1 cellular context compared by ENCODE assay signal in the genomic region with DNA sequence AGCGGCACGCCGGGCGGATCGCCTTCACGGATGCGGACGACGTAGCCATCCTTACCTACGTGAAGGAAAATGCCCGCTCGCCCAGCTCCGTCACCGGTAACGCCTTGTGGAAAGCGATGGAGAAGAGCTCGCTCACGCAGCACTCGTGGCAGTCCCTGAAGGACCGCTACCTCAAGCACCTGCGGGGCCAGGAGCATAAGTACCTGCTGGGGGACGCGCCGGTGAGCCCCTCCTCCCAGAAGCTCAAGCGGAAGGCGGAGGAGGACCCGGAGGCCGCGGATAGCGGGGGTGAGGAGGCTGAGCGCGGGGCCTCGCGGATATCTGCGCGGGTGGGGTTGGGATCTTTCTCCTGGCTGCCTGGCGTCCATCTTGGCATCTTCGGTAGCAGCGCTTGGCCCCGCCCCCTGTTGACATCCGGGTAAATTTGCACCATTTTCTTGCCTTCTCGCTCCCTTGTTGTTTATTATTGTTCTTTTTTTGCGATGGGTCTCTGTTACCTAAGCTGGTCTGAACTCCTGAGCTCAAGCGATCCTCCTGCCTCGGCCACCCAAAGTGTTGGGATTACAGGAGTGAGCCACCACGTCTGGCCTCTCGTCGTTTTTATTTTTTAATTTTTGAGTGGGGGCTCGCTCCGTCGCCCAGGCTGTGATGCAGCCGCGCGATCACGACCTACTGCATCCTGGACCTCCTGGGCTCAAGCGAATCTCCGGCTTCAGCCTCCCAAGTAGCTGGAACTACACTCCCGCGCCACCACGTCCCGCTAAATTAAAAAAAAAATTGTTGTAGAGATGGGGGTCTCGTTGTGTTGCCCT.
A peak's percentile ranks its signal among the peaks of the same experiment; 100 is the strongest.
TF ChIP-seq lines count a peak whose summit lies in the region.

No MANE protein-coding gene starts in this region.

TF ChIP-seq in HepG2, 621 proteins besides CTCF, POLR2A, EP300 and RAD21 (continued from another document and continues in another):
- no peak for TF ChIP-seq HES4 (CRISPR knock-in tag; IDR thresholded peaks at IDR 0.05; ENCODE audit: borderline replicate concordance)
- TF ChIP-seq AGO2 (optimal IDR thresholded peaks at IDR 0.05; ENCODE audit: low read depth, low read length), result peak; percentile 48
- TF ChIP-seq, protein P1, sequence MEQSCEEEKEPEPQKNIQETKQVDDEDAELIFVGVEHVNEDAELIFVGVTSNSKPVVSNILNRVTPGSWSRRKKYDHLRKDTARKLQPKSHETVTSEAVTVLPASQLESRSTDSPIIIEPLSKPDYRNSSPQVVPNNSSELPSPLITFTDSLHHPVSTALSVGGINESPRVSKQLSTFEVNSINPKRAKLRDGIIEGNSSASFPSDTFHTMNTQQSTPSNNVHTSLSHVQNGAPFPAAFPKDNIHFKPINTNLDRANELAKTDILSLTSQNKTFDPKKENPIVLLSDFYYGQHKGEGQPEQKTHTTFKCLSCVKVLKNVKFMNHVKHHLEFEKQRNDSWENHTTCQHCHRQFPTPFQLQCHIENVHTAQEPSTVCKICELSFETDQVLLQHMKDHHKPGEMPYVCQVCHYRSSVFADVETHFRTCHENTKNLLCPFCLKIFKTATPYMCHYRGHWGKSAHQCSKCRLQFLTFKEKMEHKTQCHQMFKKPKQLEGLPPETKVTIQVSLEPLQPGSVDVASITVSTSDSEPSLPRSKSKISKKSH (CRISPR knock-in tag; IDR thresholded peaks at IDR 0.05; ENCODE audit: borderline replicate concordance), result no peak; the same call in 1 of the 2 replicates
- no peak for TF ChIP-seq ZNF670 (CRISPR knock-in tag; IDR thresholded peaks at IDR 0.05; ENCODE audit: borderline replicate concordance)
- TF ChIP-seq ZNF367 (CRISPR knock-in tag; IDR thresholded peaks at IDR 0.05; ENCODE audit: borderline replicate concordance), result no peak; the same call in 1 of the 2 replicates
- TF ChIP-seq, protein P2, sequence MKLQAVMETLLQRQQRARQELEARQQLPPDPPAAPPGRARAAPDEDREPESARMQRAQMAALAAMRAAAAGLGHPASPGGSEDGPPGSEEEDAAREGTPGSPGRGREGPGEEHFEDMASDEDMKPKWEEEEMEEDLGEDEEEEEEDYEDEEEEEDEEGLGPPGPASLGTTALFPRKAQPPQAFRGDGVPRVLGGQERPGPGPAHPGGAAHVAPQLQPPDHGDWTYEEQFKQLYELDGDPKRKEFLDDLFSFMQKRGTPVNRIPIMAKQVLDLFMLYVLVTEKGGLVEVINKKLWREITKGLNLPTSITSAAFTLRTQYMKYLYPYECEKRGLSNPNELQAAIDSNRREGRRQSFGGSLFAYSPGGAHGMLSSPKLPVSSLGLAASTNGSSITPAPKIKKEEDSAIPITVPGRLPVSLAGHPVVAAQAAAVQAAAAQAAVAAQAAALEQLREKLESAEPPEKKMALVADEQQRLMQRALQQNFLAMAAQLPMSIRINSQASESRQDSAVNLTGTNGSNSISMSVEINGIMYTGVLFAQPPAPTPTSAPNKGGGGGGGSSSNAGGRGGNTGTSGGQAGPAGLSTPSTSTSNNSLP (IDR thresholded peaks at IDR 0.05; ENCODE audit: low read depth, low read length), result no peak
- TF ChIP-seq, protein P3, sequence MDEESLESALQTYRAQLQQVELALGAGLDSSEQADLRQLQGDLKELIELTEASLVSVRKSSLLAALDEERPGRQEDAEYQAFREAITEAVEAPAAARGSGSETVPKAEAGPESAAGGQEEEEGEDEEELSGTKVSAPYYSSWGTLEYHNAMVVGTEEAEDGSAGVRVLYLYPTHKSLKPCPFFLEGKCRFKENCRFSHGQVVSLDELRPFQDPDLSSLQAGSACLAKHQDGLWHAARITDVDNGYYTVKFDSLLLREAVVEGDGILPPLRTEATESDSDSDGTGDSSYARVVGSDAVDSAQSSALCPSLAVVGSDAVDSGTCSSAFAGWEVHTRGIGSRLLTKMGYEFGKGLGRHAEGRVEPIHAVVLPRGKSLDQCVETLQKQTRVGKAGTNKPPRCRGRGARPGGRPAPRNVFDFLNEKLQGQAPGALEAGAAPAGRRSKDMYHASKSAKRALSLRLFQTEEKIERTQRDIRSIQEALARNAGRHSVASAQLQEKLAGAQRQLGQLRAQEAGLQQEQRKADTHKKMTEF (CRISPR knock-in tag; IDR thresholded peaks at IDR 0.05), result no peak; the same call in 1 of the 2 replicates
- TF ChIP-seq, protein P4, sequence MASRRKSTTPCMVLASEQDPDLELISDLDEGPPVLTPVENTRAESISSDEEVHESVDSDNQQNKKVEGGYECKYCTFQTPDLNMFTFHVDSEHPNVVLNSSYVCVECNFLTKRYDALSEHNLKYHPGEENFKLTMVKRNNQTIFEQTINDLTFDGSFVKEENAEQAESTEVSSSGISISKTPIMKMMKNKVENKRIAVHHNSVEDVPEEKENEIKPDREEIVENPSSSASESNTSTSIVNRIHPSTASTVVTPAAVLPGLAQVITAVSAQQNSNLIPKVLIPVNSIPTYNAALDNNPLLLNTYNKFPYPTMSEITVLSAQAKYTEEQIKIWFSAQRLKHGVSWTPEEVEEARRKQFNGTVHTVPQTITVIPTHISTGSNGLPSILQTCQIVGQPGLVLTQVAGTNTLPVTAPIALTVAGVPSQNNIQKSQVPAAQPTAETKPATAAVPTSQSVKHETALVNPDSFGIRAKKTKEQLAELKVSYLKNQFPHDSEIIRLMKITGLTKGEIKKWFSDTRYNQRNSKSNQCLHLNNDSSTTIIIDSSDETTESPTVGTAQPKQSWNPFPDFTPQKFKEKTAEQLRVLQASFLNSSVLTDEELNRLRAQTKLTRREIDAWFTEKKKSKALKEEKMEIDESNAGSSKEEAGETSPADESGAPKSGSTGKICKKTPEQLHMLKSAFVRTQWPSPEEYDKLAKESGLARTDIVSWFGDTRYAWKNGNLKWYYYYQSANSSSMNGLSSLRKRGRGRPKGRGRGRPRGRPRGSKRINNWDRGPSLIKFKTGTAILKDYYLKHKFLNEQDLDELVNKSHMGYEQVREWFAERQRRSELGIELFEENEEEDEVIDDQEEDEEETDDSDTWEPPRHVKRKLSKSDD (CRISPR knock-in tag; IDR thresholded peaks at IDR 0.05; ENCODE audit: low read depth), result no peak
- TF ChIP-seq, protein P5, sequence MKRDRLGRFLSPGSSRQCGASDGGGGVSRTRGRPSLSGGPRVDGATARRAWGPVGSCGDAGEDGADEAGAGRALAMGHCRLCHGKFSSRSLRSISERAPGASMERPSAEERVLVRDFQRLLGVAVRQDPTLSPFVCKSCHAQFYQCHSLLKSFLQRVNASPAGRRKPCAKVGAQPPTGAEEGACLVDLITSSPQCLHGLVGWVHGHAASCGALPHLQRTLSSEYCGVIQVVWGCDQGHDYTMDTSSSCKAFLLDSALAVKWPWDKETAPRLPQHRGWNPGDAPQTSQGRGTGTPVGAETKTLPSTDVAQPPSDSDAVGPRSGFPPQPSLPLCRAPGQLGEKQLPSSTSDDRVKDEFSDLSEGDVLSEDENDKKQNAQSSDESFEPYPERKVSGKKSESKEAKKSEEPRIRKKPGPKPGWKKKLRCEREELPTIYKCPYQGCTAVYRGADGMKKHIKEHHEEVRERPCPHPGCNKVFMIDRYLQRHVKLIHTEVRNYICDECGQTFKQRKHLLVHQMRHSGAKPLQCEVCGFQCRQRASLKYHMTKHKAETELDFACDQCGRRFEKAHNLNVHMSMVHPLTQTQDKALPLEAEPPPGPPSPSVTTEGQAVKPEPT (CRISPR knock-in tag; IDR thresholded peaks at IDR 0.05; ENCODE audit: low read depth), result no peak
- TF ChIP-seq NFE2L2 (IDR thresholded peaks at IDR 0.05; ENCODE audit: low read length), result no peak
- TF ChIP-seq ZNF777 (CRISPR knock-in tag; IDR thresholded peaks at IDR 0.05), result no peak
- TF ChIP-seq ZBTB42 (CRISPR knock-in tag; IDR thresholded peaks at IDR 0.05), result no peak
- no peak for TF ChIP-seq SETDB1 (CRISPR knock-in tag; IDR thresholded peaks at IDR 0.05; ENCODE audit: borderline replicate concordance)
- TF ChIP-seq TRIM24 (CRISPR knock-in tag; IDR thresholded peaks at IDR 0.05), result no peak
- TF ChIP-seq, protein P6, sequence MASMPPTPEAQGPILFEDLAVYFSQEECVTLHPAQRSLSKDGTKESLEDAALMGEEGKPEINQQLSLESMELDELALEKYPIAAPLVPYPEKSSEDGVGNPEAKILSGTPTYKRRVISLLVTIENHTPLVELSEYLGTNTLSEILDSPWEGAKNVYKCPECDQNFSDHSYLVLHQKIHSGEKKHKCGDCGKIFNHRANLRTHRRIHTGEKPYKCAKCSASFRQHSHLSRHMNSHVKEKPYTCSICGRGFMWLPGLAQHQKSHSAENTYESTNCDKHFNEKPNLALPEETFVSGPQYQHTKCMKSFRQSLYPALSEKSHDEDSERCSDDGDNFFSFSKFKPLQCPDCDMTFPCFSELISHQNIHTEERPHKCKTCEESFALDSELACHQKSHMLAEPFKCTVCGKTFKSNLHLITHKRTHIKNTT (CRISPR knock-in tag; IDR thresholded peaks at IDR 0.05), result no peak
- TF ChIP-seq SMAD1 (CRISPR knock-in tag; IDR thresholded peaks at IDR 0.05; ENCODE audit: borderline replicate concordance, low read depth), result peak; percentile 75; the same call in 1 of the 2 replicates
- no peak for TF ChIP-seq ZNF614 (CRISPR knock-in tag; IDR thresholded peaks at IDR 0.05; ENCODE audit: borderline replicate concordance)
- TF ChIP-seq, protein P7, sequence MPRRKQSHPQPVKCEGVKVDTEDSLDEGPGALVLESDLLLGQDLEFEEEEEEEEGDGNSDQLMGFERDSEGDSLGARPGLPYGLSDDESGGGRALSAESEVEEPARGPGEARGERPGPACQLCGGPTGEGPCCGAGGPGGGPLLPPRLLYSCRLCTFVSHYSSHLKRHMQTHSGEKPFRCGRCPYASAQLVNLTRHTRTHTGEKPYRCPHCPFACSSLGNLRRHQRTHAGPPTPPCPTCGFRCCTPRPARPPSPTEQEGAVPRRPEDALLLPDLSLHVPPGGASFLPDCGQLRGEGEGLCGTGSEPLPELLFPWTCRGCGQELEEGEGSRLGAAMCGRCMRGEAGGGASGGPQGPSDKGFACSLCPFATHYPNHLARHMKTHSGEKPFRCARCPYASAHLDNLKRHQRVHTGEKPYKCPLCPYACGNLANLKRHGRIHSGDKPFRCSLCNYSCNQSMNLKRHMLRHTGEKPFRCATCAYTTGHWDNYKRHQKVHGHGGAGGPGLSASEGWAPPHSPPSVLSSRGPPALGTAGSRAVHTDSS (CRISPR knock-in tag; conservative IDR thresholded peaks at IDR 0.05), result no peak
- no peak for TF ChIP-seq ARNT (IDR thresholded peaks at IDR 0.05)
- TF ChIP-seq ZNF790 (CRISPR knock-in tag; IDR thresholded peaks at IDR 0.05; ENCODE audit: borderline replicate concordance), result no peak
- no peak for TF ChIP-seq ZNF569 (CRISPR knock-in tag; IDR thresholded peaks at IDR 0.05; ENCODE audit: borderline replicate concordance)
- TF ChIP-seq SAFB2 (CRISPR knock-in tag; IDR thresholded peaks at IDR 0.05; ENCODE audit: borderline replicate concordance, low read depth), result no peak
- TF ChIP-seq, protein P8, sequence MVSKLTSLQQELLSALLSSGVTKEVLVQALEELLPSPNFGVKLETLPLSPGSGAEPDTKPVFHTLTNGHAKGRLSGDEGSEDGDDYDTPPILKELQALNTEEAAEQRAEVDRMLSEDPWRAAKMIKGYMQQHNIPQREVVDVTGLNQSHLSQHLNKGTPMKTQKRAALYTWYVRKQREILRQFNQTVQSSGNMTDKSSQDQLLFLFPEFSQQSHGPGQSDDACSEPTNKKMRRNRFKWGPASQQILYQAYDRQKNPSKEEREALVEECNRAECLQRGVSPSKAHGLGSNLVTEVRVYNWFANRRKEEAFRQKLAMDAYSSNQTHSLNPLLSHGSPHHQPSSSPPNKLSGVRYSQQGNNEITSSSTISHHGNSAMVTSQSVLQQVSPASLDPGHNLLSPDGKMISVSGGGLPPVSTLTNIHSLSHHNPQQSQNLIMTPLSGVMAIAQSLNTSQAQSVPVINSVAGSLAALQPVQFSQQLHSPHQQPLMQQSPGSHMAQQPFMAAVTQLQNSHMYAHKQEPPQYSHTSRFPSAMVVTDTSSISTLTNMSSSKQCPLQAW (CRISPR knock-in tag; IDR thresholded peaks at IDR 0.05), result no peak
- TF ChIP-seq NPAS2 (CRISPR knock-in tag; IDR thresholded peaks at IDR 0.05; ENCODE audit: borderline replicate concordance), result no peak
- TF ChIP-seq, protein P9, sequence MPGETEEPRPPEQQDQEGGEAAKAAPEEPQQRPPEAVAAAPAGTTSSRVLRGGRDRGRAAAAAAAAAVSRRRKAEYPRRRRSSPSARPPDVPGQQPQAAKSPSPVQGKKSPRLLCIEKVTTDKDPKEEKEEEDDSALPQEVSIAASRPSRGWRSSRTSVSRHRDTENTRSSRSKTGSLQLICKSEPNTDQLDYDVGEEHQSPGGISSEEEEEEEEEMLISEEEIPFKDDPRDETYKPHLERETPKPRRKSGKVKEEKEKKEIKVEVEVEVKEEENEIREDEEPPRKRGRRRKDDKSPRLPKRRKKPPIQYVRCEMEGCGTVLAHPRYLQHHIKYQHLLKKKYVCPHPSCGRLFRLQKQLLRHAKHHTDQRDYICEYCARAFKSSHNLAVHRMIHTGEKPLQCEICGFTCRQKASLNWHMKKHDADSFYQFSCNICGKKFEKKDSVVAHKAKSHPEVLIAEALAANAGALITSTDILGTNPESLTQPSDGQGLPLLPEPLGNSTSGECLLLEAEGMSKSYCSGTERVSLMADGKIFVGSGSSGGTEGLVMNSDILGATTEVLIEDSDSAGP (CRISPR knock-in tag; IDR thresholded peaks at IDR 0.05; ENCODE audit: borderline replicate concordance), result no peak; the same call in 1 of the 2 replicates
- TF ChIP-seq ZC3H4 (CRISPR knock-in tag; IDR thresholded peaks at IDR 0.05; ENCODE audit: borderline replicate concordance), result no peak; the same call in 1 of the 2 replicates
- TF ChIP-seq, protein P10, sequence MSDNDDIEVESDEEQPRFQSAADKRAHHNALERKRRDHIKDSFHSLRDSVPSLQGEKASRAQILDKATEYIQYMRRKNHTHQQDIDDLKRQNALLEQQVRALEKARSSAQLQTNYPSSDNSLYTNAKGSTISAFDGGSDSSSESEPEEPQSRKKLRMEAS (IDR thresholded peaks at IDR 0.05), result no peak
- TF ChIP-seq HMGA1 (CRISPR knock-in tag; conservative IDR thresholded peaks at IDR 0.05), result no peak
- no peak for TF ChIP-seq ZNF350 (CRISPR knock-in tag; IDR thresholded peaks at IDR 0.05; ENCODE audit: borderline replicate concordance, low read depth)
- TF ChIP-seq, protein P11, sequence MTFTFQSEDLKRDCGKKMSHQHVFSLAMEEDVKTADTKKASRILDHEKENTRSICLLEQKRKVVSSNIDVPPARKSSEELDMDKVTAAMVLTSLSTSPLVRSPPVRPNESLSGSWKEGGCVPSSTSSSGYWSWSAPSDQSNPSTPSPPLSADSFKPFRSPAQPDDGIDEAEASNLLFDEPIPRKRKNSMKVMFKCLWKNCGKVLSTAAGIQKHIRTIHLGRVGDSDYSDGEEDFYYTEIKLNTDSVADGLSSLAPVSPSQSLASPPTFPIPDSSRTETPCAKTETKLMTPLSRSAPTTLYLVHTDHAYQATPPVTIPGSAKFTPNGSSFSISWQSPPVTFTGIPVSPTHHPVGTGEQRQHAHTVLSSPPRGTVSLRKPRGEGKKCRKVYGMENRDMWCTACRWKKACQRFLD (CRISPR knock-in tag; IDR thresholded peaks at IDR 0.05; ENCODE audit: borderline replicate concordance), result no peak
- TF ChIP-seq ATF7-NPFF (CRISPR knock-in tag; IDR thresholded peaks at IDR 0.05; ENCODE audit: low read depth), result peak; percentile 39
- no peak for TF ChIP-seq KLF15 (CRISPR knock-in tag; IDR thresholded peaks at IDR 0.05; ENCODE audit: borderline replicate concordance)
- no peak; the same call in 1 of the 2 replicates for TF ChIP-seq NCOA1 (CRISPR knock-in tag; IDR thresholded peaks at IDR 0.05)
- no peak for TF ChIP-seq TP53 (CRISPR knock-in tag; conservative IDR thresholded peaks at IDR 0.05)
- no peak for TF ChIP-seq ZNF713 (CRISPR knock-in tag; IDR thresholded peaks at IDR 0.05)
- TF ChIP-seq SP5 (CRISPR knock-in tag; IDR thresholded peaks at IDR 0.05; ENCODE audit: borderline replicate concordance, low read depth), result no peak
- TF ChIP-seq ZNF557 (CRISPR knock-in tag; IDR thresholded peaks at IDR 0.05), result 0 out of 2 replicates have a peak, but pooled peaks have one; percentile 16
- TF ChIP-seq SAP130 (CRISPR knock-in tag; IDR thresholded peaks at IDR 0.05; ENCODE audit: low read depth), result peak; percentile 76
- no peak for TF ChIP-seq NCOR1 (IDR thresholded peaks at IDR 0.05; ENCODE audit: borderline replicate concordance, low read length)
- TF ChIP-seq ELF3 (CRISPR knock-in tag; IDR thresholded peaks at IDR 0.05), result peak; percentile 45; the same call in 1 of the 2 replicates
